17 cellular contexts compared by ENCODE assay signal in the genomic region with DNA sequence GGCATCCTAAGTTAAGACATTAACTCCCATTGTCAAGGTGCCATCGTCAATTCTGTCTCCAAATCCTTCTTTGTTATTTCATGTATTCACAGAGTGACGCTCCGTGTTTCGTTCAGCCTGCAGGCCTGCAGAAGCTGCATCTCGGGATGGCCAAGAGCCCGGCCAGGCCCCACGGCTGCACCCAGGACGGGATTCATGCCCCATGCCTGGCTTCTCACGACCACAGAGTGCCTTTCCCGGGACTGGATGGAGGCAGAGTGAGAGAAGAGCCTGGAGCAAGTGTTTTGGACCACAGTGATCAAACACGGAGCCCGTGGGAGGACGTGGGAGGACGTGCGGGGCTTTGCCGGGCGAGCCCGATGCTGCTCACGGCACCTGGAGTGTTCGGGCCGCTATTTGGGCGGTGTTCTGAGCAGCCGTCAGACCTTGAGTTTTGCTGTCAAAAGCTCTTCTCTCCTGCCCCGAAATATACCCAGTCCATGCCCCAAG. TPM values are rescaled to one million over a fixed set of nuclear protein-coding genes. Genes with fewer than 3 reads are reported as not detected.
DNase-seq lines count a peak whose midpoint lies in the region; ATAC-seq, FAIRE-seq and TF ChIP-seq lines count a peak whose summit lies in the region.
"Had no signal": no experiment of that assay in that cellular context is flagged by ENCODE, and none has a peak within 500 bp of the region (broad histone marks: within the 10 kb centered on the region; RNA-seq: fewer than 3 reads in every experiment).

No MANE protein-coding gene starts in this region.

- dilution Hi-C loops in endothelial cell of umbilical vein (cut with MboI; ENCODE audit: extremely low pct_ligation_motif_present, low sequenced_read_pairs) = no loop called here

- no TSS peak for BruUV-seq in endothelial cell of umbilical vein (replicated peaks; lab: Mats Ljungman, UMichigan)

- H4K91ac ChIP-seq in neuronal stem cell (ENCODE audit: low read depth, low read length, poor library complexity) = no peak overlapping the region

- TF ChIP-seq CTCF in WTC11 (IDR thresholded peaks at IDR 0.05) (no peak), endothelial cell of umbilical vein (IDR thresholded peaks at IDR 0.05; ENCODE audit: extremely low read depth in 1 of 2, insufficient read depth in 1 of 2, low read depth in 1 of 2, low read length in 2 of 2) (no peak), testis (IDR thresholded peaks at IDR 0.05) (no peak)

- no peak overlapping the region for H3K4me2 ChIP-seq in endothelial cell of umbilical vein (ENCODE audit: insufficient read depth, low read length)
- no peak overlapping the region for H3K4me2 ChIP-seq in neuronal stem cell (ENCODE audit: insufficient read depth, low read length, poor library complexity, severe bottlenecking)

- no peak overlapping the region for H3K4ac ChIP-seq in neuronal stem cell (ENCODE audit: low read length)

- H3K4me3 Mint-ChIP-seq in WTC11 = no peak overlapping the region
- H3K4me3 Mint-ChIP-seq: activated T-helper 17 cell treated with anti-CD3 and anti-CD28 coated beads, Interleukin-2, amount 50 U/mL, for 72 hours; naive thymus-derived CD8-positive, alpha-beta T cell had no signal

- H4K20me1 ChIP-seq in endothelial cell of umbilical vein (replicated peaks; ENCODE audit: control insufficient read depth, extremely low read depth, insufficient read depth, low read length) = no peaks in the 10 kb centered on the region

- no peaks in the 10 kb centered on the region for H3K9me1 ChIP-seq in endothelial cell of umbilical vein (replicated peaks; ENCODE audit: control insufficient read depth, extremely low read depth, insufficient read depth, low read length)

- no peak overlapping the region for H3K14ac ChIP-seq in neuronal stem cell (ENCODE audit: low read length)

- H2BK5ac ChIP-seq in neuronal stem cell (ENCODE audit: low read length) = no peak overlapping the region

- POLR2A ChIA-PET in WTC11 (lab: Charles Lee) = no interaction called here
- POLR2A ChIA-PET in endothelial cell of umbilical vein (lab: Charles Lee) = no interaction called here

- no peaks in the 10 kb centered on the region for H3K9me3 Mint-ChIP-seq in WTC11
- H3K9me3 Mint-ChIP-seq: activated T-helper 17 cell treated with anti-CD3 and anti-CD28 coated beads, Interleukin-2, amount 50 U/mL, for 72 hours; naive thymus-derived CD8-positive, alpha-beta T cell had no signal

- TF ChIP-seq POLR2A in endothelial cell of umbilical vein (IDR thresholded peaks at IDR 0.05; ENCODE audit: low read depth, low read length) = no peak
- no peak for TF ChIP-seq POLR2A in testis (IDR thresholded peaks at IDR 0.05)

- intact Hi-C loops in endothelial cell of umbilical vein (cut with micrococcal nuclease) (no loop called here), testis (cut with DNase I; ENCODE audit: low total_unique reads) (no loop called here), left colon (cut with DNase I, micrococcal nuclease) (no loop called here)

- no peaks in the 10 kb centered on the region for H3K79me1 ChIP-seq in neuronal stem cell (ENCODE audit: low read depth, low read length)

- no peak overlapping the region for H2AK5ac ChIP-seq in neuronal stem cell (ENCODE audit: low read depth, low read length)

- H2BK120ac ChIP-seq in neuronal stem cell (ENCODE audit: low read depth, low read length) = no peak overlapping the region

- WGBS in neuronal stem cell (ENCODE audit: extremely low coverage in 2 of 2, insufficient read length in 2 of 2, insufficient replicate concordance in 1 of 2), 2 donors = no CpG with 5 or more reads among the region's 24 CpGs
- WGBS in testis, 2 donors = 62 to 67% methylated on average over 13 to 24 of the region's 24 CpGs

- peaks cover 15% of the 10 kb centered on the region for H3K4me1 Mint-ChIP-seq in WTC11
- H3K4me1 Mint-ChIP-seq: activated T-helper 17 cell treated with anti-CD3 and anti-CD28 coated beads, Interleukin-2, amount 50 U/mL, for 72 hours; naive thymus-derived CD8-positive, alpha-beta T cell had no signal

- H2AFZ ChIP-seq in endothelial cell of umbilical vein (ENCODE audit: low read depth, low read length) = peak overlapping the region; percentile 83
- peak overlapping the region; percentile 53 for H2AFZ ChIP-seq in neuronal stem cell (ENCODE audit: low read length)

- H3K4me3 ChIP-seq in endothelial cell of umbilical vein (replicated peaks in 1 of 3; ENCODE audit: insufficient read depth in 1 of 3, low read depth in 1 of 3, low read length in 3 of 3) (no peak overlapping the region), neuronal stem cell (ENCODE audit: low read length in 2 of 2) (no peak overlapping the region), testis (no peak overlapping the region), MG63 (no peak overlapping the region)
- H3K4me3 ChIP-seq: adrenal gland, SJCRH30 had no signal

- H3K27ac ChIP-seq in endothelial cell of umbilical vein (ENCODE audit: insufficient read depth, low read depth, low read length) (peak overlapping the region; percentile 41), neuronal stem cell (replicated peaks; ENCODE audit: low read length) (no peak overlapping the region), testis (peak overlapping the region; percentile 22 to 65)
- H3K27ac ChIP-seq: SJCRH30 had no signal

- no peak overlapping the region for H2BK12ac ChIP-seq in neuronal stem cell (ENCODE audit: low read length)

- H4K8ac ChIP-seq in neuronal stem cell (ENCODE audit: low read depth, low read length) = no peak overlapping the region

- H3K79me2 ChIP-seq in endothelial cell of umbilical vein (ENCODE audit: control insufficient read depth, insufficient read depth, low read length) = no peaks in the 10 kb centered on the region

- H3K27ac Mint-ChIP-seq in WTC11 = 0 out of 2 replicates have a peak overlapping the region, but pooled peaks have one; percentile 60
- H3K27ac Mint-ChIP-seq: activated T-helper 17 cell treated with anti-CD3 and anti-CD28 coated beads, Interleukin-2, amount 50 U/mL, for 72 hours had no signal

- H3K9me3 ChIP-seq in endothelial cell of umbilical vein (replicated peaks; ENCODE audit: control insufficient read depth, insufficient read depth, low read length) = no peaks in the 10 kb centered on the region
- no peaks in the 10 kb centered on the region for H3K9me3 ChIP-seq in neuronal stem cell (replicated peaks in 1 of 2; ENCODE audit: control insufficient read depth in 2 of 2, insufficient read depth in 1 of 2, low read depth in 1 of 2, low read length in 2 of 2)
- no peaks in the 10 kb centered on the region for H3K9me3 ChIP-seq in testis
- H3K9me3 ChIP-seq in MG63 = no peaks in the 10 kb centered on the region
- H3K9me3 ChIP-seq: adrenal gland, SJCRH30 had no signal

- H3K27me3 ChIP-seq in endothelial cell of umbilical vein (ENCODE audit: control insufficient read depth in 2 of 2, insufficient read depth in 2 of 2, low read length in 2 of 2) = no peaks in the 10 kb centered on the region
- peaks cover 0 to 4% (median 0%) of the 10 kb centered on the region in 3 experiments for H3K27me3 ChIP-seq in neuronal stem cell (ENCODE audit: control insufficient read depth in 3 of 3, insufficient read depth in 3 of 3, low read depth in 1 of 3, low read length in 3 of 3)
- H3K27me3 ChIP-seq in testis = no peaks in the 10 kb centered on the region
- H3K27me3 ChIP-seq in MG63 = no peaks in the 10 kb centered on the region
- H3K27me3 ChIP-seq: adrenal gland, SJCRH30 had no signal

- H3K9ac ChIP-seq in endothelial cell of umbilical vein (replicated peaks; ENCODE audit: extremely low read depth, insufficient read depth, low read length) = no peak overlapping the region
- H3K9ac ChIP-seq in neuronal stem cell (ENCODE audit: low read depth, low read length, poor library complexity) = no peak overlapping the region

- DNase-seq in WTC11 (ENCODE audit: low spot score) = no peak
- no peak for DNase-seq in endothelial cell of umbilical vein (ENCODE audit: low read depth, low spot score)
- DNase-seq in neuronal stem cell (ENCODE audit: low spot score) = no peak
- no peak for DNase-seq in testis
- DNase-seq in left colon = no peak
- DNase-seq in MG63 = no peak
- no peak for DNase-seq in effector CD8-positive, alpha-beta T cell (lab: John Stamatoyannopoulos, UW)
- DNase-seq: cerebellar nuclear complex; NCI-H2081; NCI-H526; SJCRH30; stimulated activated CD4-positive, alpha-beta T cell treated with anti-CD3 and anti-CD28 coated beads, Interleukin-1b, Interleukin-23, amount 100 ng/mL, for 48 hours had no signal

- H3K4me1 ChIP-seq in endothelial cell of umbilical vein (ENCODE audit: control insufficient read depth, extremely low read depth, insufficient read depth, low read length) (peaks cover 8% of the 10 kb centered on the region), neuronal stem cell (ENCODE audit: control insufficient read depth in 2 of 2, insufficient read depth in 1 of 2, low read depth in 1 of 2, low read length in 2 of 2) (no peaks in the 10 kb centered on the region), testis (peaks cover 20% of the 10 kb centered on the region)
- H3K4me1 ChIP-seq: SJCRH30 had no signal

- H3K18ac ChIP-seq in neuronal stem cell (ENCODE audit: low read length) = no peak overlapping the region

- H3K36me3 Mint-ChIP-seq in WTC11 = no peaks in the 10 kb centered on the region
- H3K36me3 Mint-ChIP-seq: naive thymus-derived CD8-positive, alpha-beta T cell had no signal

- no peak for FAIRE-seq in endothelial cell of umbilical vein (lab: Jason Lieb, UNC)
- FAIRE-seq: D721Med, frontal cortex had no signal

- H3K23ac ChIP-seq in neuronal stem cell (ENCODE audit: low read depth, low read length, poor library complexity) = no peak overlapping the region

- H3K36me3 ChIP-seq in endothelial cell of umbilical vein (ENCODE audit: control insufficient read depth in 2 of 2, extremely low read depth in 1 of 2, insufficient read depth in 2 of 2, low read length in 2 of 2) = no peaks in the 10 kb centered on the region
- no peaks in the 10 kb centered on the region for H3K36me3 ChIP-seq in neuronal stem cell (replicated peaks in 1 of 2; ENCODE audit: control insufficient read depth in 2 of 2, insufficient read depth in 2 of 2, low read length in 2 of 2)
- H3K36me3 ChIP-seq in testis (ENCODE audit: low read depth, missing control alignments) = no peaks in the 10 kb centered on the region
- H3K36me3 ChIP-seq in MG63 = no peaks in the 10 kb centered on the region
- H3K36me3 ChIP-seq: adrenal gland, SJCRH30 had no signal

- CTCF ChIA-PET in WTC11 (lab: Charles Lee) (no interaction called here), endothelial cell of umbilical vein (lab: Charles Lee) (no interaction called here)

- no peaks in the 10 kb centered on the region; the same call in 1 of the 2 replicates for H3K27me3 Mint-ChIP-seq in WTC11 (ENCODE audit: low read depth)

- no peak overlapping the region for H2BK15ac ChIP-seq in neuronal stem cell (ENCODE audit: low read length)

- no peak for ATAC-seq in WTC11
- no peak for ATAC-seq in left colon
- ATAC-seq: activated T-helper 17 cell treated with anti-CD3 and anti-CD28 coated beads, Interleukin-2, amount 50 U/mL, for 72 hours; naive thymus-derived CD8-positive, alpha-beta T cell had no signal

RNA-seq across cellular contexts. Expression of gene COL6A1, which starts 56.8 kb away (rescaled TPM):
- total RNA-seq in WTC11 (2021) = 221 to 245 TPM (median 240 TPM) in 3 replicates
- 26.8 and 30.1 TPM in 2 replicates for total RNA-seq in endothelial cell of umbilical vein
- 42.4 and 53.9 TPM in 2 replicates for polyA plus RNA-seq in endothelial cell of umbilical vein
- polyA plus RNA-seq in endothelial cell of umbilical vein (2011; cell fraction: cytosol; rRNA removed) = 16.9 and 25.2 TPM in 2 replicates
- polyA plus RNA-seq in endothelial cell of umbilical vein (2011; cell fraction: nucleus; rRNA removed) = 72.8 and 86.4 TPM in 2 replicates
- 24.0 and 61.3 TPM in 2 replicates for polyA plus RNA-seq in endothelial cell of umbilical vein (2012)
- 14.7 and 16.5 TPM in 2 replicates for polyA minus RNA-seq in endothelial cell of umbilical vein
- not detected for polyA minus RNA-seq in endothelial cell of umbilical vein (2011; cell fraction: cytosol; rRNA and poly(A)+ RNA removed)
- 8.5 and 20.4 TPM in 2 replicates for polyA minus RNA-seq in endothelial cell of umbilical vein (2011; cell fraction: nucleus; rRNA and poly(A)+ RNA removed)
- 54.3 TPM for polyA plus RNA-seq in neuronal stem cell (2013, experiment 1 of 2)
- 53.4 TPM for polyA plus RNA-seq in neuronal stem cell (2013, experiment 2 of 2)
- total RNA-seq in testis = 100 to 1,000 TPM; 166 to 178 TPM
- 197 TPM for polyA plus RNA-seq in testis (ENCODE audit: insufficient read depth, low read depth, low replicate concordance)
- 100 to 1,000 TPM in 1 of 2 donors, 10 to 100 TPM in 1; 32.2 to 111 TPM for total RNA-seq in left colon
- 817 and 868 TPM in 2 replicates for total RNA-seq in MG63 (2014; rRNA removed; shearing (Covaris generic); ENCODE audit: low replicate concordance)

RNA-seq across cellular contexts. Expression of gene COL6A2, which starts 59.5 kb away (rescaled TPM):
- total RNA-seq in WTC11 (2021) (111 to 138 TPM (median 138 TPM) in 3 replicates), endothelial cell of umbilical vein (2.6 and 6.1 TPM in 2 replicates), testis (100 to 1,000 TPM; 192 to 236 TPM), left colon (100 to 1,000 TPM in 1 of 2 donors, 10 to 100 TPM in 1; 65.5 to 193 TPM)
- polyA plus RNA-seq in endothelial cell of umbilical vein (3.4 and 4.4 TPM in 2 replicates), testis (ENCODE audit: insufficient read depth, low read depth, low replicate concordance) (362 TPM)
- 1.5 and 2.0 TPM in 2 replicates for polyA plus RNA-seq in endothelial cell of umbilical vein (2011; cell fraction: cytosol; rRNA removed)
- polyA plus RNA-seq in endothelial cell of umbilical vein (2011; cell fraction: nucleus; rRNA removed) = 5.9 and 7.7 TPM in 2 replicates
- polyA plus RNA-seq in endothelial cell of umbilical vein (2012) = 0.82 and 5.0 TPM in 2 replicates
- 1.5 and 1.7 TPM in 2 replicates for polyA minus RNA-seq in endothelial cell of umbilical vein
- not detected for polyA minus RNA-seq in endothelial cell of umbilical vein (2011; cell fraction: cytosol; rRNA and poly(A)+ RNA removed)
- 0.77 and 3.6 TPM in 2 replicates for polyA minus RNA-seq in endothelial cell of umbilical vein (2011; cell fraction: nucleus; rRNA and poly(A)+ RNA removed)
- polyA plus RNA-seq in neuronal stem cell (2013, experiment 1 of 2) = 19.3 TPM
- polyA plus RNA-seq in neuronal stem cell (2013, experiment 2 of 2) = 19.1 TPM
- total RNA-seq in MG63 (2014; rRNA removed; shearing (Covaris generic); ENCODE audit: low replicate concordance) = 949 and 1,198 TPM in 2 replicates
